Comparison of ENCODE assay signal across 22 cellular contexts in the genomic region with DNA sequence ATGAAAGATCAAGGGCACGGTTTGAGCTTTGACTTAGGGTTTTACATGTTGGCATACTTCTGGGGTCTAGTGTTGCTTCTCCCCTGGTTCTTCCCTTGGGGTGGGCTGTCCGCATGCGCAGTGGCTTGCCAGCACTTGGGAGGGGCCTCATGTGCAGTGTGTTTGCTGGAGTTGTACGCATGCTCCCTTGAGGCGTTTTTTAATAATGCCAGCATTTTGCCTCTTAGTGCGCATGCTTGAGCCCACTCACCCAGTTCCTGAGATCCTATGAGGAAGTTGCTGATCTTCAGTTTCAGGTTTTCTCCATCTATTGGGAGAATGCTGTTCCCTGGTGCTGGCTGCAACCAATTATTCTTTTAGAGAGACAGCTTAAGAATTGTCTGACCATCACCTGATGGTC.
"Had no signal": no experiment of that assay in that cellular context is flagged by ENCODE, and none has a peak within 500 bp of the region (broad histone marks: within the 10 kb centered on the region; RNA-seq: fewer than 3 reads in every experiment).

No MANE protein-coding gene starts in this region.

- FAIRE-seq: kidney, small intestine had no signal

- H3K27ac ChIP-seq: esophagus squamous epithelium, gastroesophageal sphincter, left ventricle myocardium inferior, lower lobe of right lung, ovary, tibial artery, upper lobe of right lung, vagina had no signal

- H3K4me1 ChIP-seq: esophagus squamous epithelium, gastroesophageal sphincter, left ventricle myocardium inferior, lower lobe of right lung, tibial artery, upper lobe of right lung, vagina had no signal

- H3K4me3 ChIP-seq: esophagus squamous epithelium, gastroesophageal sphincter, left ventricle myocardium inferior, lower lobe of right lung, ovary, tibial artery, upper lobe of right lung, vagina had no signal

- H3K4me3 Mint-ChIP-seq: dendritic cell treated with granulocyte-macrophage colony-stimulating factor and Interleukin-4, amounts not matched to agents 40 ng/mL and 50 ng/mL, for 4 days; memory B cell; mesothelial cell of epicardium; natural killer cell; neural crest cell had no signal

- H3K36me3 Mint-ChIP-seq: memory B cell, mesothelial cell of epicardium, natural killer cell had no signal

- H3K9me3 Mint-ChIP-seq: dendritic cell treated with granulocyte-macrophage colony-stimulating factor and Interleukin-4, amounts not matched to agents 40 ng/mL and 50 ng/mL, for 4 days; memory B cell; mesothelial cell of epicardium had no signal

- ATAC-seq: gastroesophageal sphincter, left cardiac atrium, lower lobe of right lung, natural killer cell, right cardiac atrium, upper lobe of right lung had no signal

- DNase-seq: esophagus squamous epithelium; foreskin fibroblast; glutamatergic neuron; kidney; left cardiac atrium; left ventricle myocardium inferior; lower lobe of right lung; natural killer cell; ovary; right cardiac atrium; small intestine; stimulated activated CD4-positive, alpha-beta T cell treated with anti-CD3 and anti-CD28 coated beads, Interleukin-12 subunit alpha, Interleukin-12 subunit beta, amount 100 ng/mL, for 4 hours; stimulated activated naive CD4-positive, alpha-beta T cell treated with Interleukin-2 at 50 U/mL for 16 hours; tibial artery; upper lobe of right lung had no signal

- H3K9me3 ChIP-seq: esophagus squamous epithelium, gastroesophageal sphincter, left ventricle myocardium inferior, lower lobe of right lung, ovary, tibial artery, upper lobe of right lung, vagina had no signal

- H3K27ac Mint-ChIP-seq: dendritic cell treated with granulocyte-macrophage colony-stimulating factor and Interleukin-4, amounts not matched to agents 40 ng/mL and 50 ng/mL, for 4 days; memory B cell; mesothelial cell of epicardium; natural killer cell; progenitor cell of endocrine pancreas had no signal

- H3K36me3 ChIP-seq: esophagus squamous epithelium, gastroesophageal sphincter, left ventricle myocardium inferior, lower lobe of right lung, ovary, tibial artery, upper lobe of right lung, vagina had no signal

- H3K27me3 ChIP-seq: esophagus squamous epithelium, gastroesophageal sphincter, ovary, upper lobe of right lung, vagina had no signal

- H3K27me3 Mint-ChIP-seq: dendritic cell treated with granulocyte-macrophage colony-stimulating factor and Interleukin-4, amounts not matched to agents 40 ng/mL and 50 ng/mL, for 4 days; progenitor cell of endocrine pancreas had no signal

- H3K4me1 Mint-ChIP-seq: memory B cell, mesothelial cell of epicardium, natural killer cell, neural crest cell had no signal
